1 cellular context compared by ENCODE assay signal in the genomic region with DNA sequence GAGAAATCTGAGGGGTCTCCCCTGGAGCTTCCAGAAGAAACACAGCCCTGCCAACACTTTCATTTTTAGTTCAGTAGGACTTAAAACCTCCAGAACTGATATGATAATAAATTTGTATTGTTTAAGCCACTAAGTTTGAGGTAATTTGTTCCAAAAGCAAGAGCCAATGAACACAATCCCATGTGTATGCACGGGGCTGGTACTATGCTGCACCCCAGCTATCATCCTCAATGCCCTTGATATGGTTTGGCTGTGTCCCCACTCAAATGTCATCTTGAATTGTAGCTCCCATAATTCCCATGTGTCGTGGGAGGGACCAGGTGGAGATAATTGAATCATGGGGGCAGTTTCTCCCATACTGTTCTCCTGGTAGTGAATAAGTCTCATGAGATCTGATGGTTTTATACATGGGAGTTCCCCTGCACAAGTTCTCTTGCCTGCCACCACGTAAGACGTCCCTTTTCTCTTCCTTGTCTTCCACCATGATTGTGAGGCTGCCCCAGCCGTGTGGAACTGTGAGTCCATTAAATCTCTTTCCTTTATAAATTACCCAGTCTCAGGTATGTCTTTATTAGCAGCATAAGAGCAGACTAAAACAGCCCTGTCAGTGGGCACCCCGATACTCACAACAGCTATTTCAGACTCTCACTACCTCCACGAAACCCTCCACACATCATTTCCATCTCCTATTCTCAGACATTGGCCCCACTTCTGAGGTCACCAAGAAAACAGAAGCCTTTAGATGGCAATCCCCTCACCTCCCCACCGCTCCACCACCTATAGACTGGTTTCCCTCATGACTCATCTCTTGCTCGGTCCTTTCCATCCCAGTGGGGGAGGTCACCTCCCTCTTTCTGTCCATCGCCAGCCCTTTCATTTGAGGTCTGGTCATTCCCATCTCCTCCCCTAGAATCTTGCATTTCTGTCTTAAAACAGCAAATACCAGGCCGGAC.
TF ChIP-seq lines count a peak whose summit lies in the region.

No MANE protein-coding gene starts in this region.

TF ChIP-seq in GM12878, 131 proteins besides CTCF, POLR2A, EP300 and RAD21 (continued from another document and continues in another):
- TF ChIP-seq SIN3A (IDR thresholded peaks at IDR 0.05; ENCODE audit: low read depth, low read length) (no peak), RB1 (IDR thresholded peaks at IDR 0.05; ENCODE audit: borderline replicate concordance) (no peak), BHLHE40 (IDR thresholded peaks at IDR 0.05; ENCODE audit: borderline replicate concordance in 1 of 2, low read depth in 2 of 2, low read length in 1 of 2) (0 out of 4 replicates have a peak, but pooled peaks of 1 of the 2 experiments have one; percentile 5), BACH1 (IDR thresholded peaks at IDR 0.05; ENCODE audit: borderline replicate concordance) (no peak), SMAD1 (IDR thresholded peaks at IDR 0.05; ENCODE audit: low read depth, partially characterized antibody) (no peak), IKZF2 (IDR thresholded peaks at IDR 0.05) (peak; percentile 81 to 86), SKIL (IDR thresholded peaks at IDR 0.05; ENCODE audit: low read depth, poor library complexity, severe bottlenecking) (peak; percentile 94), DPF2 (IDR thresholded peaks at IDR 0.05) (peak; percentile 75; the same call in 1 of the 2 replicates), CREB1 (IDR thresholded peaks at IDR 0.05; ENCODE audit: low read depth) (peak; percentile 59), JUNB (IDR thresholded peaks at IDR 0.05) (peak; percentile 85), E4F1 (IDR thresholded peaks at IDR 0.05; ENCODE audit: borderline replicate concordance, partially characterized antibody) (no peak), GABPA (IDR thresholded peaks at IDR 0.05; ENCODE audit: low read depth) (no peak), ATF7 (IDR thresholded peaks at IDR 0.05; ENCODE audit: low read depth) (peak; percentile 79), HSF1 (IDR thresholded peaks at IDR 0.05; ENCODE audit: low read depth, low read length) (no peak), CUX1 (IDR thresholded peaks at IDR 0.05; ENCODE audit: insufficient replicate concordance, low read depth, low read length) (no peak), HDAC2 (IDR thresholded peaks at IDR 0.05) (no peak), KAT2A (conservative IDR thresholded peaks at IDR 0.05; ENCODE audit: control insufficient read depth, low read depth, low read length) (no peak), REST (IDR thresholded peaks at IDR 0.05; ENCODE audit: low read depth, low read length) (no peak), ZNF622 (IDR thresholded peaks at IDR 0.05) (no peak)
- TF ChIP-seq, protein P1, sequence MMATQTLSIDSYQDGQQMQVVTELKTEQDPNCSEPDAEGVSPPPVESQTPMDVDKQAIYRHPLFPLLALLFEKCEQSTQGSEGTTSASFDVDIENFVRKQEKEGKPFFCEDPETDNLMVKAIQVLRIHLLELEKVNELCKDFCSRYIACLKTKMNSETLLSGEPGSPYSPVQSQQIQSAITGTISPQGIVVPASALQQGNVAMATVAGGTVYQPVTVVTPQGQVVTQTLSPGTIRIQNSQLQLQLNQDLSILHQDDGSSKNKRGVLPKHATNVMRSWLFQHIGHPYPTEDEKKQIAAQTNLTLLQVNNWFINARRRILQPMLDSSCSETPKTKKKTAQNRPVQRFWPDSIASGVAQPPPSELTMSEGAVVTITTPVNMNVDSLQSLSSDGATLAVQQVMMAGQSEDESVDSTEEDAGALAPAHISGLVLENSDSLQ (IDR thresholded peaks at IDR 0.05) = 0 out of 2 replicates have a peak, but pooled peaks have one; percentile 15
- TF ChIP-seq, protein P2, sequence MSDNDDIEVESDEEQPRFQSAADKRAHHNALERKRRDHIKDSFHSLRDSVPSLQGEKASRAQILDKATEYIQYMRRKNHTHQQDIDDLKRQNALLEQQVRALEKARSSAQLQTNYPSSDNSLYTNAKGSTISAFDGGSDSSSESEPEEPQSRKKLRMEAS (IDR thresholded peaks at IDR 0.05; ENCODE audit: low read depth, low read length) = no peak
- TF ChIP-seq, protein P3, sequence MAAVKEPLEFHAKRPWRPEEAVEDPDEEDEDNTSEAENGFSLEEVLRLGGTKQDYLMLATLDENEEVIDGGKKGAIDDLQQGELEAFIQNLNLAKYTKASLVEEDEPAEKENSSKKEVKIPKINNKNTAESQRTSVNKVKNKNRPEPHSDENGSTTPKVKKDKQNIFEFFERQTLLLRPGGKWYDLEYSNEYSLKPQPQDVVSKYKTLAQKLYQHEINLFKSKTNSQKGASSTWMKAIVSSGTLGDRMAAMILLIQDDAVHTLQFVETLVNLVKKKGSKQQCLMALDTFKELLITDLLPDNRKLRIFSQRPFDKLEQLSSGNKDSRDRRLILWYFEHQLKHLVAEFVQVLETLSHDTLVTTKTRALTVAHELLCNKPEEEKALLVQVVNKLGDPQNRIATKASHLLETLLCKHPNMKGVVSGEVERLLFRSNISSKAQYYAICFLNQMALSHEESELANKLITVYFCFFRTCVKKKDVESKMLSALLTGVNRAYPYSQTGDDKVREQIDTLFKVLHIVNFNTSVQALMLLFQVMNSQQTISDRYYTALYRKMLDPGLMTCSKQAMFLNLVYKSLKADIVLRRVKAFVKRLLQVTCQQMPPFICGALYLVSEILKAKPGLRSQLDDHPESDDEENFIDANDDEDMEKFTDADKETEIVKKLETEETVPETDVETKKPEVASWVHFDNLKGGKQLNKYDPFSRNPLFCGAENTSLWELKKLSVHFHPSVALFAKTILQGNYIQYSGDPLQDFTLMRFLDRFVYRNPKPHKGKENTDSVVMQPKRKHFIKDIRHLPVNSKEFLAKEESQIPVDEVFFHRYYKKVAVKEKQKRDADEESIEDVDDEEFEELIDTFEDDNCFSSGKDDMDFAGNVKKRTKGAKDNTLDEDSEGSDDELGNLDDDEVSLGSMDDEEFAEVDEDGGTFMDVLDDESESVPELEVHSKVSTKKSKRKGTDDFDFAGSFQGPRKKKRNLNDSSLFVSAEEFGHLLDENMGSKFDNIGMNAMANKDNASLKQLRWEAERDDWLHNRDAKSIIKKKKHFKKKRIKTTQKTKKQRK (IDR thresholded peaks at IDR 0.05; ENCODE audit: low read depth, low read length) = no peak
- TF ChIP-seq, protein P4, sequence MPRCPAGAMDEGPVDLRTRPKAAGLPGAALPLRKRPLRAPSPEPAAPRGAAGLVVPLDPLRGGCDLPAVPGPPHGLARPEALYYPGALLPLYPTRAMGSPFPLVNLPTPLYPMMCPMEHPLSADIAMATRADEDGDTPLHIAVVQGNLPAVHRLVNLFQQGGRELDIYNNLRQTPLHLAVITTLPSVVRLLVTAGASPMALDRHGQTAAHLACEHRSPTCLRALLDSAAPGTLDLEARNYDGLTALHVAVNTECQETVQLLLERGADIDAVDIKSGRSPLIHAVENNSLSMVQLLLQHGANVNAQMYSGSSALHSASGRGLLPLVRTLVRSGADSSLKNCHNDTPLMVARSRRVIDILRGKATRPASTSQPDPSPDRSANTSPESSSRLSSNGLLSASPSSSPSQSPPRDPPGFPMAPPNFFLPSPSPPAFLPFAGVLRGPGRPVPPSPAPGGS (IDR thresholded peaks at IDR 0.05; ENCODE audit: borderline replicate concordance, insufficient read depth, low read depth, low read length, poor library complexity, severe bottlenecking) = peak; percentile 70
